ENCODE assay signal across 8 cellular contexts in the genomic region with DNA sequence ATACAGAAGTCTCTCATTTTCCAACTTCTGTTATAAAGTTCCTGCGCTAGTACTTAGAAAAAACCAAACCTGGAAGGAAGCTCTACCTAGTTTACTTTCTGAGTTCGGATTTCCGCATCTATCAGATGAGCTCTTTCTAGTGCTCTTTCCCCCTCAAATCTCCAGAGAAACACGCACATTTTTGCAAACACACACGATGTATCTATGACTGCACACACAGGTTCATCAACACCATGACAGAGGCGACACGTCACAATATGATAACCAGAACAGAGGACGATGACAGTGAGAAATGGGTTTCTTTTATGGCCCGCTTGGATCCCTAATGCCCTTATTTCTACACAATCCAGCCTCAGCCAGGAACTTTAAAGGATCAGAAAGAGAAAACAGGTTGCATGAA. TPM values are rescaled to one million over a fixed set of nuclear protein-coding genes. Genes with fewer than 3 reads are reported as not detected.
DNase-seq lines count a peak whose midpoint lies in the region; ATAC-seq and TF ChIP-seq lines count a peak whose summit lies in the region.

No MANE protein-coding gene starts in this region.

- DNase-seq in GM12864 (ENCODE audit: low read depth) = no peak
- DNase-seq in PC-3 = peak; percentile 8
- DNase-seq in ascending aorta (ENCODE audit: low spot score in 2 of 2) = no peak
- no peak for DNase-seq in left lobe of liver (ENCODE audit: low spot score)
- DNase-seq in stimulated activated naive CD8-positive, alpha-beta T cell treated with anti-CD3 and anti-CD28 coated beads, Interleukin-15, amount 100 ng/mL, for 72 hours = peak; percentile 30 to 34
- DNase-seq in NCI-H2171 treated with DMSO at 0.1 percent for 48 hours (lab: John Stamatoyannopoulos, UW) = no peak

- H3K4me2 ChIP-seq in PC-3 (ENCODE audit: low read length) = peak overlapping the region; percentile 100

- H3K27ac Mint-ChIP-seq in stimulated activated naive CD8-positive, alpha-beta T cell treated with anti-CD3 and anti-CD28 coated beads, Interleukin-15, amount 100 ng/mL, for 72 hours = peak overlapping the region; percentile 21 to 94

- no peaks in the 10 kb centered on the region for H3K27me3 Mint-ChIP-seq in stimulated activated naive CD8-positive, alpha-beta T cell treated with anti-CD3 and anti-CD28 coated beads, Interleukin-15, amount 100 ng/mL, for 72 hours

- H3K9ac ChIP-seq in PC-3 (ENCODE audit: low read length) = peak overlapping the region; percentile 65

- H3K79me2 ChIP-seq in PC-3 (ENCODE audit: low read length) = peaks cover 7% of the 10 kb centered on the region; the same call in 1 of the 2 replicates

- H3K27ac ChIP-seq in PC-3 (ENCODE audit: low read length) = no peak overlapping the region
- H3K27ac ChIP-seq in ascending aorta = no peak overlapping the region

- H3K27me3 ChIP-seq in PC-3 (ENCODE audit: low read length) = no peaks in the 10 kb centered on the region
- H3K27me3 ChIP-seq in ascending aorta = no peaks in the 10 kb centered on the region

- CTCF ChIA-PET in PC-3 (lab: Charles Lee) = no interaction called here

- TSS peak; percentile 41 for BruUV-seq in PC-3 (replicated peaks; lab: Mats Ljungman, UMichigan)

- TF ChIP-seq CTCF in GM12864 (IDR thresholded peaks at IDR 0.05; ENCODE audit: low read depth, low read length, missing control alignments) (no peak), PC-3 (conservative IDR thresholded peaks at IDR 0.05; ENCODE audit: low read depth, low read length) (no peak), ascending aorta (IDR thresholded peaks at IDR 0.05) (no peak)

- ATAC-seq in HG02678 (IDR thresholded peaks at IDR 0.05; ENCODE audit: unreplicated experiment) (peak; percentile 30), PC-3 (peak; percentile 35), left lobe of liver (peak; percentile 48), HG03460 (IDR thresholded peaks at IDR 0.05; ENCODE audit: unreplicated experiment) (no peak)
- ATAC-seq in stimulated activated naive CD8-positive, alpha-beta T cell treated with anti-CD3 and anti-CD28 coated beads, Interleukin-15, amount 100 ng/mL, for 72 hours = peak; percentile 73

- peaks cover 24% of the 10 kb centered on the region for H3K4me1 Mint-ChIP-seq in stimulated activated naive CD8-positive, alpha-beta T cell treated with anti-CD3 and anti-CD28 coated beads, Interleukin-15, amount 100 ng/mL, for 72 hours

- peaks cover 28% of the 10 kb centered on the region for H3K4me1 ChIP-seq in PC-3 (ENCODE audit: insufficient read depth, low read length)
- H3K4me1 ChIP-seq in ascending aorta = peaks cover 0 to 7% of the 10 kb centered on the region in 2 donors

- H2AFZ ChIP-seq in PC-3 (ENCODE audit: low read length) = peak overlapping the region; percentile 97

- POLR2A ChIA-PET in PC-3 (lab: Charles Lee; ENCODE audit: unreplicated experiment) = no interaction called here

- intact Hi-C loops in PC-3 (cut with micrococcal nuclease) = loop anchor here (5.0 kb wide), 1 partner anchor 76 kb away; no protein-coding TSS in a partner anchor
- intact Hi-C loops in ascending aorta (cut with DNase I) = no loop called here

- H4K20me1 ChIP-seq in PC-3 (ENCODE audit: low read length) = no peaks in the 10 kb centered on the region

- no peaks in the 10 kb centered on the region for H3K9me2 ChIP-seq in PC-3 (replicated peaks; ENCODE audit: low read length)

- no peaks in the 10 kb centered on the region for H3K9me3 ChIP-seq in PC-3 (ENCODE audit: low read length)
- no peaks in the 10 kb centered on the region for H3K9me3 ChIP-seq in ascending aorta

- H3F3A ChIP-seq in PC-3 (ENCODE audit: low read length, unreplicated experiment) = no peaks in the 10 kb centered on the region

- H3K9me3 Mint-ChIP-seq in stimulated activated naive CD8-positive, alpha-beta T cell treated with anti-CD3 and anti-CD28 coated beads, Interleukin-15, amount 100 ng/mL, for 72 hours = no peaks in the 10 kb centered on the region

- H3K36me3 ChIP-seq in PC-3 (ENCODE audit: low read depth, low read length) (no peaks in the 10 kb centered on the region), ascending aorta (no peaks in the 10 kb centered on the region)

- H3K4me3 ChIP-seq in GM12864 (ENCODE audit: low read depth, low read length) = peak overlapping the region; percentile 62
- H3K4me3 ChIP-seq in PC-3 (ENCODE audit: low read length) = peak overlapping the region; percentile 89
- H3K4me3 ChIP-seq in ascending aorta = peak overlapping the region; percentile 72 to 78

- peak overlapping the region; percentile 84 to 97 for H3K4me3 Mint-ChIP-seq in stimulated activated naive CD8-positive, alpha-beta T cell treated with anti-CD3 and anti-CD28 coated beads, Interleukin-15, amount 100 ng/mL, for 72 hours

RNA-seq across cellular contexts. Expression of a gene that starts 0.6 kb away (rescaled TPM):
- total RNA-seq in PC-3 (2014; rRNA removed) (0.26 and 0.35 TPM in 2 replicates), ascending aorta (not detected), left lobe of liver (0.20 TPM)

RNA-seq across cellular contexts. Expression of a gene that starts 29.1 kb away (rescaled TPM):
- 133 and 143 TPM in 2 replicates for total RNA-seq in PC-3 (2014; rRNA removed)
- 78.0 TPM for total RNA-seq in ascending aorta
- 20.7 TPM for total RNA-seq in left lobe of liver

Comparison
In these comparisons a context has a peak if more than half of its experiments do, and no peak if none do; other contexts are left out.
1. DNase-seq: peak in PC-3 (single experiment) and stimulated activated naive CD8-positive, alpha-beta T cell treated with anti-CD3 and anti-CD28 coated beads, Interleukin-15, amount 100 ng/mL, for 72 hours (2 of 2); none in GM12864 (single experiment), ascending aorta (0 of 2), left lobe of liver (single experiment) and NCI-H2171 treated with DMSO at 0.1 percent for 48 hours (single experiment).
2. Peak in every context shown above with its lines, with median percentiles within 50 percentile points of each other: H3K4me3 ChIP-seq.